ENCODE assay signal across 8 cellular contexts in genomic region chr2:195659114-195659513, GRCh38. TPM values are rescaled to one million over a fixed set of nuclear protein-coding genes. Genes with fewer than 3 reads are reported as not detected.
DNase-seq lines count a peak whose midpoint lies in the region; ATAC-seq and TF ChIP-seq lines count a peak whose summit lies in the region.

No MANE protein-coding gene starts in this region.

- no peak overlapping the region for H2AFZ ChIP-seq in SK-N-SH (ENCODE audit: low read depth)

- H3K4me3 ChIP-seq in SK-N-SH (ENCODE audit: low read depth in 2 of 2, low read length in 1 of 2) (peak overlapping the region; percentile 92 to 94), prostate gland (peak overlapping the region; percentile 94 to 97)
- H3K4me3 ChIP-seq in effector memory CD4-positive, alpha-beta T cell (ENCODE audit: insufficient read depth, low read depth, low read length, poor library complexity, severe bottlenecking), result peak overlapping the region; percentile 95

- H4K20me1 ChIP-seq in SK-N-SH (ENCODE audit: insufficient read depth), result peaks cover 26% of the 10 kb centered on the region

- H3K27ac ChIP-seq in SK-N-SH (ENCODE audit: low read depth in 2 of 2, low read length in 1 of 2), result peak overlapping the region; percentile 87 to 95
- peak overlapping the region; percentile 99 for H3K27ac ChIP-seq in effector memory CD4-positive, alpha-beta T cell (ENCODE audit: insufficient read depth, low read length, poor library complexity, severe bottlenecking)
- peak overlapping the region; percentile 99 for H3K27ac ChIP-seq in prostate gland

- POLR2A ChIA-PET in SK-N-SH (lab: Yijun Ruan, JAX), result no interaction called here

- TF ChIP-seq EP300 in SK-N-SH (IDR thresholded peaks at IDR 0.05; ENCODE audit: borderline replicate concordance in 1 of 2, low read depth in 1 of 2, low read length in 1 of 2), result no peak

- H3K4me1 ChIP-seq in SK-N-SH (ENCODE audit: control insufficient read depth in 1 of 2, insufficient read depth in 2 of 2, low read depth in 1 of 2, low read length in 1 of 2) (peaks cover 3 to 14% of the 10 kb centered on the region in 2 experiments; a peak in 3 of 4 replicates), prostate gland (replicated peaks) (no peaks in the 10 kb centered on the region)
- peaks cover 6% of the 10 kb centered on the region for H3K4me1 ChIP-seq in effector memory CD4-positive, alpha-beta T cell (ENCODE audit: control insufficient read depth, insufficient read depth, low read length, poor library complexity, severe bottlenecking)

- no peak for TF ChIP-seq RAD21 in SK-N-SH (IDR thresholded peaks at IDR 0.05; ENCODE audit: low read length)

- H3K36me3 ChIP-seq in SK-N-SH (replicated peaks in 1 of 2; ENCODE audit: control insufficient read depth in 1 of 2, insufficient read depth in 2 of 2, low read length in 1 of 2) (peaks cover 4 to 10% of the 10 kb centered on the region in 2 experiments), prostate gland (no peaks in the 10 kb centered on the region)
- no peaks in the 10 kb centered on the region for H3K36me3 ChIP-seq in effector memory CD4-positive, alpha-beta T cell (ENCODE audit: control insufficient read depth, insufficient read depth, low read length)

- H3K9ac ChIP-seq in SK-N-SH, result peak overlapping the region; percentile 99; the same call in 1 of the 2 replicates

- peaks cover 66% of the 10 kb centered on the region for H3K79me2 ChIP-seq in SK-N-SH (ENCODE audit: insufficient read depth)

- peak overlapping the region; percentile 88 for H3K4me2 ChIP-seq in SK-N-SH

- H3K9me3 ChIP-seq in SK-N-SH (no peaks in the 10 kb centered on the region), prostate gland (no peaks in the 10 kb centered on the region)
- no peaks in the 10 kb centered on the region for H3K9me3 ChIP-seq in effector memory CD4-positive, alpha-beta T cell (ENCODE audit: control insufficient read depth, low read length)

- DNase-seq in SK-N-SH (no peak), RKO (ENCODE audit: low spot score) (peak; percentile 44), prostate gland (ENCODE audit: low spot score) (no peak), NCI-H2107 (lab: John Stamatoyannopoulos, UW) (no peak), left colon (no peak), DMS153 treated with DMSO at 0.1 percent for 48 hours (lab: John Stamatoyannopoulos, UW; ENCODE audit: unreplicated experiment) (no peak)
- DNase-seq in effector memory CD4-positive, alpha-beta T cell, result peak in 1 of 3 donors; percentile 4

- H3F3A ChIP-seq in SK-N-SH (replicated peaks; ENCODE audit: insufficient read depth), result peaks cover 20% of the 10 kb centered on the region

- no peak for TF ChIP-seq POLR2A in prostate gland (IDR thresholded peaks at IDR 0.05)

- intact Hi-C loops in prostate gland (cut with DNase I), result loop anchor here (5.0 kb wide), 1 partner anchor 87 kb away; no protein-coding TSS in a partner anchor
- intact Hi-C loops in left colon (cut with DNase I, micrococcal nuclease), result no loop called here

- WGBS in SK-N-SH (ENCODE audit: low lambda C conversion rate), result 50% methylated on average over 5 of the region's 5 CpGs
- WGBS in prostate gland, result 33% methylated on average over 5 of the region's 5 CpGs

- CTCF ChIA-PET in SK-N-SH (lab: Yijun Ruan, JAX), result interaction anchor here (1.1 to 2.0 kb wide), 8 partner anchors 10 to 409 kb away, joined by 3 to 18 read pairs (median 5); partner anchors contain the start of gene DNAH7

- no peak for ATAC-seq in SK-N-SH treated with all-trans-retinoic acid at 6 μM for 48 hours
- no peak for ATAC-seq in left colon

- TF ChIP-seq CTCF in SK-N-SH (IDR thresholded peaks at IDR 0.05), result no peak
- no peak for TF ChIP-seq CTCF in prostate gland (IDR thresholded peaks at IDR 0.05)

- H3K9me2 ChIP-seq in SK-N-SH, result no peaks in the 10 kb centered on the region

- no peaks in the 10 kb centered on the region for H3K27me3 ChIP-seq in SK-N-SH (ENCODE audit: insufficient read depth)
- H3K27me3 ChIP-seq in effector memory CD4-positive, alpha-beta T cell (replicated peaks; ENCODE audit: control insufficient read depth, insufficient read depth, low read length, poor library complexity, severe bottlenecking), result no peaks in the 10 kb centered on the region
- H3K27me3 ChIP-seq in prostate gland (replicated peaks; ENCODE audit: insufficient read depth), result no peaks in the 10 kb centered on the region

TF ChIP-seq in SK-N-SH, 30 proteins besides CTCF, POLR2A, EP300 and RAD21:
- TF ChIP-seq REST (IDR thresholded peaks at IDR 0.05; ENCODE audit: low read depth, low read length) (no peak), POLR2AphosphoS5 (IDR thresholded peaks at IDR 0.05; ENCODE audit: low read depth, low read length) (peak; percentile 36; the same call in 1 of the 2 replicates)

TF ChIP-seq in SK-N-SH treated with all-trans-retinoic acid at 6 μM for 48 hours, 23 proteins besides CTCF, POLR2A, EP300 and RAD21:
- no peak for TF ChIP-seq GLIS3 (CRISPR knock-in tag; IDR thresholded peaks at IDR 0.05)
- TF ChIP-seq POU6F1 (CRISPR knock-in tag; IDR thresholded peaks at IDR 0.05; ENCODE audit: borderline replicate concordance, low read depth), result no peak
- TF ChIP-seq ZC3H10 (CRISPR knock-in tag; IDR thresholded peaks at IDR 0.05), result no peak
- TF ChIP-seq TCF4 (CRISPR knock-in tag; IDR thresholded peaks at IDR 0.05; ENCODE audit: borderline replicate concordance), result no peak
- no peak for TF ChIP-seq ZFP3 (CRISPR knock-in tag; IDR thresholded peaks at IDR 0.05)
- no peak for TF ChIP-seq PPARA (CRISPR knock-in tag; IDR thresholded peaks at IDR 0.05; ENCODE audit: borderline replicate concordance)
- no peak for TF ChIP-seq OSR1 (CRISPR knock-in tag; IDR thresholded peaks at IDR 0.05)

RNA-seq across cellular contexts. Expression of gene SLC39A10, which starts 2.1 kb away (rescaled TPM):
- polyA plus RNA-seq in SK-N-SH (2012; rRNA removed), result 12.3 and 19.3 TPM in 2 replicates
- polyA plus RNA-seq in SK-N-SH (2012; cell fraction: cytosol; rRNA removed), result 14.9 and 16.5 TPM in 2 replicates
- 16.6 and 40.6 TPM in 2 replicates for polyA plus RNA-seq in SK-N-SH (2012; cell fraction: nucleus; rRNA removed)
- 10 to 100 TPM; 26.3 to 27.6 TPM for total RNA-seq in prostate gland
- 10 to 100 TPM; 14.9 to 19.7 TPM for total RNA-seq in left colon
